Comparison of ENCODE assay signal across 8 cellular contexts in the genomic region with DNA sequence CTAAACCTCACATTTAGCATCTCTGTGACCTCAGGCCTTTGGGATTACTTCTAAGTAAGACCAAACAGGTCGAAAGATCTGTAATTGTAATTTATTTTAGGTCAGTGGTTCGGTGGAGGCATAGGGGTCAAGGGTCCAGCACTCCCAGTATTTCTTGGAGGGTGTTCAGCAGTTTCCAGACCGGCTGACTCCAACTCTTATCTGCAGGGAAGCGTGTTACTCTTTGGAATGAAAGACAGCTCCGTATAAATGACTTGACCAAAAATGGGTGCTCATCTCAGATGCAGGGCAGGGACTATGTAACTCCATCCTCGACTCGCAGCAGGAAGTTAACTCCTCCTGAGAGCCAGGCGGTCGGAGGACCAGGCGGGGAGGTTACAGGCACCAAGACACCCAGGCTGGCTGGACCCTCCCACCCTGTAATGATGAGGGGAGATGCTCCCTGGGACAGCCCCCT. TPM values are rescaled to one million over a fixed set of nuclear protein-coding genes. Genes with fewer than 3 reads are reported as not detected.
DNase-seq lines count a peak whose midpoint lies in the region; ATAC-seq and TF ChIP-seq lines count a peak whose summit lies in the region.

No MANE protein-coding gene starts in this region.

- H3K27ac ChIP-seq in left lung (peak overlapping the region; percentile 74 to 82), thyroid gland (peak overlapping the region; percentile 70 to 85 (median 76))

- H3K4me3 Mint-ChIP-seq in activated T-cell treated with anti-CD3 and anti-CD28 coated beads, Interleukin-2, amount 50 U/mL, for 4 hours: peak overlapping the region; percentile 97
- H3K4me3 Mint-ChIP-seq in activated naive CD8-positive, alpha-beta T cell treated with anti-CD3 and anti-CD28 coated beads, Interleukin-2, amount 50 U/mL, for 24 hours: peak overlapping the region; percentile 96

- ATAC-seq in activated T-cell treated with anti-CD3 and anti-CD28 coated beads, Interleukin-2, amount 50 U/mL, for 4 hours: no peak
- no peak for ATAC-seq in activated naive CD8-positive, alpha-beta T cell treated with anti-CD3 and anti-CD28 coated beads, Interleukin-2, amount 50 U/mL, for 24 hours
- ATAC-seq in left lung (no peak), GM18520 (IDR thresholded peaks at IDR 0.05; ENCODE audit: unreplicated experiment) (no peak)

- H3K36me3 ChIP-seq in left lung: no peaks in the 10 kb centered on the region
- no peaks in the 10 kb centered on the region for H3K36me3 ChIP-seq in thyroid gland

- peak overlapping the region; percentile 75 for H3K27ac Mint-ChIP-seq in activated naive CD8-positive, alpha-beta T cell treated with anti-CD3 and anti-CD28 coated beads, Interleukin-2, amount 50 U/mL, for 24 hours

- intact Hi-C loops in left lung (cut with DNase I): no loop called here
- intact Hi-C loops in thyroid gland (cut with DNase I): no loop called here

- no peaks in the 10 kb centered on the region for H3K9me3 Mint-ChIP-seq in activated T-cell treated with anti-CD3 and anti-CD28 coated beads, Interleukin-2, amount 50 U/mL, for 4 hours
- no peaks in the 10 kb centered on the region for H3K9me3 Mint-ChIP-seq in activated naive CD8-positive, alpha-beta T cell treated with anti-CD3 and anti-CD28 coated beads, Interleukin-2, amount 50 U/mL, for 24 hours

- no peak for TF ChIP-seq POLR2A in thyroid gland (IDR thresholded peaks at IDR 0.05)

- DNase-seq in activated T-cell treated with anti-CD3 and anti-CD28 coated beads, Interleukin-2, amount 50 U/mL, for 4 hours: no peak
- no peak for DNase-seq in activated T-cell treated with anti-CD3 and anti-CD28 coated beads, Interleukin-2, amount 50 U/mL, for 48 hours
- DNase-seq in activated naive CD8-positive, alpha-beta T cell treated with anti-CD3 and anti-CD28 coated beads, Interleukin-2, amount 50 U/mL, for 24 hours: no peak
- DNase-seq in left lung (no peak), thyroid gland (no peak), activated gamma-delta T cell treated with Interleukin-2 at 50 U/mL for 16 hours (no peak), AG08395 (ENCODE audit: low spot score) (no peak)

- peaks cover 29% of the 10 kb centered on the region for H3K4me1 Mint-ChIP-seq in activated T-cell treated with anti-CD3 and anti-CD28 coated beads, Interleukin-2, amount 50 U/mL, for 4 hours (ENCODE audit: low read depth)
- peaks cover 24% of the 10 kb centered on the region for H3K4me1 Mint-ChIP-seq in activated naive CD8-positive, alpha-beta T cell treated with anti-CD3 and anti-CD28 coated beads, Interleukin-2, amount 50 U/mL, for 24 hours

- H3K4me1 ChIP-seq in left lung (peaks cover 0 to 16% of the 10 kb centered on the region in 2 donors), thyroid gland (peaks cover 7 to 10% of the 10 kb centered on the region in 2 donors)

- H3K9me3 ChIP-seq in left lung: no peaks in the 10 kb centered on the region
- no peaks in the 10 kb centered on the region for H3K9me3 ChIP-seq in thyroid gland

- H3K36me3 Mint-ChIP-seq in activated T-cell treated with anti-CD3 and anti-CD28 coated beads, Interleukin-2, amount 50 U/mL, for 4 hours (ENCODE audit: insufficient read depth): no peaks in the 10 kb centered on the region
- H3K36me3 Mint-ChIP-seq in activated naive CD8-positive, alpha-beta T cell treated with anti-CD3 and anti-CD28 coated beads, Interleukin-2, amount 50 U/mL, for 24 hours (ENCODE audit: low read depth): peaks cover 3% of the 10 kb centered on the region

- H3K4me3 ChIP-seq in left lung (peak overlapping the region; percentile 86 to 91), thyroid gland (replicated peaks in 1 of 3) (peak overlapping the region; percentile 21 to 71 (median 64))

- no peaks in the 10 kb centered on the region for H3K27me3 ChIP-seq in left lung
- H3K27me3 ChIP-seq in thyroid gland: no peaks in the 10 kb centered on the region

- no peaks in the 10 kb centered on the region for H3K27me3 Mint-ChIP-seq in activated T-cell treated with anti-CD3 and anti-CD28 coated beads, Interleukin-2, amount 50 U/mL, for 4 hours (ENCODE audit: low read depth)
- no peaks in the 10 kb centered on the region for H3K27me3 Mint-ChIP-seq in activated naive CD8-positive, alpha-beta T cell treated with anti-CD3 and anti-CD28 coated beads, Interleukin-2, amount 50 U/mL, for 24 hours

- WGBS in thyroid gland, 2 donors: 2 to 4% methylated on average over 7 to 8 of the region's 10 CpGs

- TF ChIP-seq CTCF in left lung (IDR thresholded peaks at IDR 0.05) (no peak), thyroid gland (IDR thresholded peaks at IDR 0.05) (no peak)

RNA-seq across cellular contexts. Expression of gene VPS13A, which starts 0.6 kb away (rescaled TPM):
- 10 to 100 TPM; 19.7 to 22.6 (median 20.8) TPM for total RNA-seq in activated T-cell treated with anti-CD3 and anti-CD28 coated beads, Interleukin-2, amount 50 U/mL, for 4 hours
- total RNA-seq in left lung (10 to 100 TPM; 30.6 to 36.1 TPM), thyroid gland (10 to 100 TPM; 45.9 to 77.0 (median 53.5) TPM)
